Comparison of ENCODE assay signal across 8 cellular contexts in the genomic region with DNA sequence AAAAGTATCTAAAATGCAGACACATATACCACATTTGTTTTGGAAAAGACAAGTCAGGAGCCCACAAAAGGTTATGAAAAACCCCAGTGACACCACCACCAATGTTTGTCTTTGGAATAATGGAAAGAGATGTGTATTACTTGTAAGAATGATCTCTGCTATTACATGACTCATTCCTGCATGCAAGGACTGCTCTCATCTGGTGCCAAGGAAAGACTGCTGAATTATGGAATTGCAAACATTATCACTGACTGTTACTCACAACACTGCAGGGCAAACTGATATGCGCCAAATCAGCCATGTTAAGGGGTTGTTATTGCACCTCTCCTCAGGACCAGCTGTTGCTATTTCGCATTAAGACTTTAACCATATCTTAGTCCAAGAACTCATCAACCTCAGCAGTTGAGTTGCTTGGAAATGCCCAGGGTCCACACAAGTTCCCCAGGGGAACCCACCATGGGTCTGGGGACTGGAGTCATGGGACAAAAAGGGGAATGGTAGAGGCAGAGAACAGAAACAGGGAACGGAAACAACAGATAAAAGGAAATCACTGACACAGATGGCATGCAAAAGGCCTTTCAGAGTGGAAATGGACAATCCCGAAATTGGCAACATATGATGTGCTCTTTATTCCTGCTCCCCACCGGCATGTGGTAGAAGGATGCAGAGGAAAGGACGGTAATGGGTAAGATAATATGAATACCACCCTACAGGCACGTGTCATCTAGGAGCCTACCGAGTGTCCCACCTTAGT. TPM values are rescaled to one million over a fixed set of nuclear protein-coding genes. Genes with fewer than 3 reads are reported as not detected.
DNase-seq lines count a peak whose midpoint lies in the region; ATAC-seq and FAIRE-seq lines count a peak whose summit lies in the region.
"Had no signal": no experiment of that assay in that cellular context is flagged by ENCODE, and none has a peak within 500 bp of the region (broad histone marks: within the 10 kb centered on the region; RNA-seq: fewer than 3 reads in every experiment).

No MANE protein-coding gene starts in this region.

- DNase-seq in HTR-8/SVneo (ENCODE audit: insufficient read length, low spot score) (peak; percentile 72), amniotic stem cell (lab: John Stamatoyannopoulos, UW) (peak; percentile 90), NCI-H1048 (lab: John Stamatoyannopoulos, UW) (no peak), OCI-M1 (lab: John Stamatoyannopoulos, UW) (no peak)

- peak overlapping the region; percentile 10 for H3K27ac ChIP-seq in temporal lobe (ENCODE audit: low read depth, low read length)
- H3K27ac ChIP-seq: SJCRH30 had no signal

- no peak for ATAC-seq in GM19035 (IDR thresholded peaks at IDR 0.05; ENCODE audit: unreplicated experiment)

- peak; percentile 75 for FAIRE-seq in HTR-8/SVneo (lab: Jason Lieb, UNC)
- peak; percentile 97 for FAIRE-seq in islet of Langerhans (lab: Jason Lieb, UNC)

RNA-seq across cellular contexts. Expression of a gene that starts 34.4 kb away (rescaled TPM):
- 40.3 TPM for total RNA-seq in temporal lobe

Comparison
In these comparisons a context has a peak if more than half of its experiments do, and no peak if none do; other contexts are left out.
1. DNase-seq: peak in HTR-8/SVneo (single experiment) and amniotic stem cell (single experiment); none in NCI-H1048 (single experiment) and OCI-M1 (single experiment).